Comparison of ENCODE assay signal across 8 cellular contexts in the genomic region with DNA sequence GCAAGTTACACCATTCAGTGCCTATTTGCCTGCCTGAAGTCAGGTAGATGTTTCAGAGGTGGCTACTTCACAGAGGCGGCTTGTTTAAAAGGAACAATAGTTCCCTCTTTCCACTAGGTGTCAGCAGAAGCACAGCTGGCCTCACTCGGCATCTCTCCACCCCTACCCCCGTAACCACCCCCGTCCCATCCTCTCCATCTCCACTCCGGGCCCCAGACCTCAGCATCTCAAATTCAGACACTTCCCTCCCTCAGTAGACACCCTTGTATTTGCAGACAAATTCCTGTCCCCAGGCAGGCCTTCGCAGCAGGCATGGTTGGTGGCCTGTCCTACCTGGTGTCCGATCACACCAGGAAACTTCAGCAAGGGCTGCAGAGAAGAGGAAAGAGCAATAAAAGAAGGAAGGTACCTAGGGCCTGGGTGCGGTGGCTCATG. TPM values are rescaled to one million over a fixed set of nuclear protein-coding genes. Genes with fewer than 3 reads are reported as not detected.
DNase-seq lines count a peak whose midpoint lies in the region; ATAC-seq and TF ChIP-seq lines count a peak whose summit lies in the region.

No MANE protein-coding gene starts in this region.

- H3K4me3 ChIP-seq in GM12864 (ENCODE audit: low read depth, low read length) (no peak overlapping the region), ascending aorta (no peak overlapping the region), skeletal muscle satellite cell (ENCODE audit: low read length) (no peak overlapping the region)

- H3K27me3 ChIP-seq in ascending aorta (no peaks in the 10 kb centered on the region), skeletal muscle satellite cell (ENCODE audit: control insufficient read depth, insufficient read depth, low read length) (peaks cover 17% of the 10 kb centered on the region)

- H3K9me3 ChIP-seq in ascending aorta = no peaks in the 10 kb centered on the region
- no peaks in the 10 kb centered on the region for H3K9me3 ChIP-seq in skeletal muscle satellite cell (replicated peaks; ENCODE audit: low read length)

- no peaks in the 10 kb centered on the region for H3K4me1 ChIP-seq in ascending aorta
- H3K4me1 ChIP-seq in skeletal muscle satellite cell (ENCODE audit: control insufficient read depth, insufficient read depth, low read length) = no peaks in the 10 kb centered on the region

- DNase-seq in GM12864 (ENCODE audit: low read depth) (no peak), NCI-H1417 treated with DMSO at 0.1 percent for 48 hours (lab: John Stamatoyannopoulos, UW) (peak; percentile 49), SW480 (ENCODE audit: low spot score) (peak; percentile 78), ascending aorta (ENCODE audit: low spot score in 2 of 2) (no peak), hypothalamus (lab: John Stamatoyannopoulos, UW) (peak in 26 of 51 donors; percentile 5 to 60 (median 25)), T1000 (lab: John Stamatoyannopoulos, UW) (no peak)

- H3K36me3 ChIP-seq in ascending aorta (no peaks in the 10 kb centered on the region), skeletal muscle satellite cell (ENCODE audit: insufficient read depth, low read length) (no peaks in the 10 kb centered on the region)

- intact Hi-C loops in ascending aorta (cut with DNase I) = loop anchor here (1.0 kb wide), 1 partner anchor 59 kb away; the partner anchor contains the start of gene FEM1A

- H3K9ac ChIP-seq in skeletal muscle satellite cell (ENCODE audit: low read depth, low read length) = no peak overlapping the region

- peak; percentile 90 for TF ChIP-seq CTCF in GM12864 (IDR thresholded peaks at IDR 0.05; ENCODE audit: low read depth, low read length, missing control alignments)
- peak; percentile 53 to 76 (median 56) for TF ChIP-seq CTCF in ascending aorta (IDR thresholded peaks at IDR 0.05)

- no peak for ATAC-seq in HG02571 (IDR thresholded peaks at IDR 0.05; ENCODE audit: unreplicated experiment)

- H3K27ac ChIP-seq in ascending aorta = no peak overlapping the region

- H3K4me2 ChIP-seq in skeletal muscle satellite cell (ENCODE audit: low read length) = peak overlapping the region; percentile 43

RNA-seq across cellular contexts. Expression of gene DPP9, which starts 9.1 kb away (rescaled TPM):
- total RNA-seq in ascending aorta = 72.2 TPM
- 53.7 and 63.6 TPM in 2 replicates for total RNA-seq in skeletal muscle satellite cell (2012; rRNA removed)

RNA-seq across cellular contexts. Expression of gene FEM1A, which starts 58.8 kb away (rescaled TPM):
- total RNA-seq in ascending aorta = 20.2 TPM
- total RNA-seq in skeletal muscle satellite cell (2012; rRNA removed) = 10.4 and 12.5 TPM in 2 replicates

Comparison
In these comparisons a context has a peak if more than half of its experiments do, and no peak if none do; other contexts are left out.
1. DNase-seq: peak in NCI-H1417 treated with DMSO at 0.1 percent for 48 hours (single experiment), SW480 (single experiment) and hypothalamus (26 of 51); none in GM12864 (single experiment), ascending aorta (0 of 2) and T1000 (single experiment).